24 cellular contexts compared by ENCODE assay signal in genomic region chr3:38586546-38587520, GRCh38.
DNase-seq lines count a peak whose midpoint lies in the region; ATAC-seq and TF ChIP-seq lines count a peak whose summit lies in the region.
"Had no signal": no experiment of that assay in that cellular context is flagged by ENCODE, and none has a peak within 500 bp of the region (broad histone marks: within the 10 kb centered on the region; RNA-seq: fewer than 3 reads in every experiment).

No MANE protein-coding gene starts in this region.

- H3K36me3 Mint-ChIP-seq in endodermal cell (ENCODE audit: low read depth), result no peaks in the 10 kb centered on the region
- H3K36me3 Mint-ChIP-seq: activated naive CD8-positive, alpha-beta T cell; IgD-negative memory B cell; naive B cell; stimulated activated memory B cell treated with anti-CD40 and anti-IgM and Interleukin-4, amounts not matched to agents 10 μg/mL and 1 μg/mL and 100 μg/mL, for 72 hours had no signal

- peaks cover 7% of the 10 kb centered on the region for H3K27me3 Mint-ChIP-seq in endodermal cell (ENCODE audit: insufficient read depth)

- no peaks in the 10 kb centered on the region for H3K4me1 ChIP-seq in HEK293 (ENCODE audit: control insufficient read depth, insufficient read depth, low read length)
- H3K4me1 ChIP-seq in endodermal cell (ENCODE audit: control insufficient read depth, insufficient read depth, low read length), result no peaks in the 10 kb centered on the region
- no peaks in the 10 kb centered on the region for H3K4me1 ChIP-seq in spleen

- H3K9ac ChIP-seq in endodermal cell (ENCODE audit: extremely low read depth, low read length, poor library complexity, severe bottlenecking), result no peak overlapping the region

- H3K27ac Mint-ChIP-seq in endodermal cell, result no peak overlapping the region
- H3K27ac Mint-ChIP-seq: activated naive CD8-positive, alpha-beta T cell; CD4-positive, alpha-beta T cell; IgD-negative memory B cell; stimulated activated memory B cell treated with anti-CD40 and anti-IgM and Interleukin-4, amounts not matched to agents 10 μg/mL and 1 μg/mL and 100 μg/mL, for 72 hours had no signal

- intact Hi-C loops in spleen (cut with DNase I; ENCODE audit: low total_unique reads), result no loop called here

- 91 to 94% methylated on average over 8 to 14 of the region's 14 CpGs for WGBS in endodermal cell (ENCODE audit: insufficient coverage in 1 of 2, insufficient read length in 1 of 2), 2 experiments
- WGBS in spleen, 5 donors, result 85 to 93% (median 87%) methylated on average over 14 of the region's 14 CpGs

- H3K4me3 Mint-ChIP-seq in endodermal cell, result no peak overlapping the region
- H3K4me3 Mint-ChIP-seq: activated naive CD8-positive, alpha-beta T cell; CD4-positive, alpha-beta T cell; IgD-negative memory B cell; naive B cell; stimulated activated memory B cell treated with anti-CD40 and anti-IgM and Interleukin-4, amounts not matched to agents 10 μg/mL and 1 μg/mL and 100 μg/mL, for 72 hours had no signal

- no peak for TF ChIP-seq POLR2A in spleen (IDR thresholded peaks at IDR 0.05)

- H3K27me3 ChIP-seq in endodermal cell (ENCODE audit: control insufficient read depth, insufficient read depth, low read length, poor library complexity, severe bottlenecking), result no peaks in the 10 kb centered on the region
- H3K27me3 ChIP-seq in spleen (replicated peaks in 1 of 7), result peaks cover 0 to 11% (median 0%) of the 10 kb centered on the region in 7 donors
- H3K27me3 ChIP-seq: dorsolateral prefrontal cortex, ovary had no signal

- H3K36me3 ChIP-seq in HEK293 (ENCODE audit: control insufficient read depth in 2 of 2, insufficient read depth in 1 of 2, low read length in 2 of 2) (no peaks in the 10 kb centered on the region), endodermal cell (ENCODE audit: control insufficient read depth, insufficient read depth, low read length) (no peaks in the 10 kb centered on the region), spleen (no peaks in the 10 kb centered on the region)
- H3K36me3 ChIP-seq: ovary, thoracic aorta had no signal

- no peaks in the 10 kb centered on the region for H3K9me3 Mint-ChIP-seq in endodermal cell
- H3K9me3 Mint-ChIP-seq: CD4-positive, alpha-beta T cell; IgD-negative memory B cell; naive B cell; stimulated activated memory B cell treated with anti-CD40 and anti-IgM and Interleukin-4, amounts not matched to agents 10 μg/mL and 1 μg/mL and 100 μg/mL, for 72 hours had no signal

- peaks cover 6% of the 10 kb centered on the region for H3K4me1 Mint-ChIP-seq in endodermal cell
- H3K4me1 Mint-ChIP-seq: naive B cell; stimulated activated memory B cell treated with anti-CD40 and anti-IgM and Interleukin-4, amounts not matched to agents 10 μg/mL and 1 μg/mL and 100 μg/mL, for 72 hours had no signal

- POLR2A ChIA-PET in HEK293 (lab: Yijun Ruan, JAX), result no interaction called here

- H3K4me3 ChIP-seq in HEK293 (ENCODE audit: low read depth, low read length) (no peak overlapping the region), endodermal cell (ENCODE audit: low read length) (no peak overlapping the region), spleen (no peak overlapping the region)
- H3K4me3 ChIP-seq: dorsolateral prefrontal cortex, ovary, thoracic aorta had no signal

- CTCF ChIA-PET in HEK293 (lab: Yijun Ruan, JAX), result interaction anchor here (0.6 kb wide), 1 partner anchor 76 kb away, joined by 3 read pairs; no protein-coding TSS in a partner anchor

- TF ChIP-seq CTCF in HEK293 (tag by site-specific recombination; IDR thresholded peaks at IDR 0.05), result no peak
- no peak for TF ChIP-seq CTCF in endodermal cell (conservative IDR thresholded peaks at IDR 0.05)
- TF ChIP-seq CTCF in spleen (IDR thresholded peaks at IDR 0.05 in 8 of 11, conservative IDR thresholded peaks at IDR 0.05 in 3 of 11), result no peak

- peak; percentile 13 for DNase-seq in activated CD4-positive, CD25-positive, alpha-beta regulatory T cell treated with anti-CD3 and anti-CD28 coated beads, Interleukin-2, amount 50 U/mL, for 72 hours
- no peak for DNase-seq in activated CD4-positive, CD25-positive, alpha-beta regulatory T cell (lab: John Stamatoyannopoulos, UW)
- DNase-seq in endodermal cell (peak; percentile 30), spleen (peak; percentile 47), NCI-H69 (lab: John Stamatoyannopoulos, UW) (no peak), NCI-H1436 treated with DMSO at 0.1 percent for 48 hours (lab: John Stamatoyannopoulos, UW) (no peak)
- DNase-seq: CD4-positive, alpha-beta T cell; mesendoderm; naive B cell; NCI-H1105; NCI-H2081 treated with DMSO at 0.1 percent for 48 hours; NCI-H446; stimulated activated CD4-positive, alpha-beta T cell treated with anti-CD3 and anti-CD28 coated beads, Interleukin-4, amount 100 ng/mL, for 1 hour; T1000 had no signal

- no peak overlapping the region for H3K27ac ChIP-seq in HEK293 (ENCODE audit: extremely low read depth, low read depth, low read length)
- no peak overlapping the region for H3K27ac ChIP-seq in endodermal cell (ENCODE audit: low read depth, low read length)
- no peak overlapping the region for H3K27ac ChIP-seq in spleen
- H3K27ac ChIP-seq: 22Rv1, dorsolateral prefrontal cortex, ovary, thoracic aorta had no signal

- ATAC-seq in GM21390 (IDR thresholded peaks at IDR 0.05; ENCODE audit: unreplicated experiment), result no peak
- ATAC-seq: HCT116; stimulated activated memory B cell treated with anti-CD40 and anti-IgM and Interleukin-4, amounts not matched to agents 10 μg/mL and 1 μg/mL and 100 μg/mL, for 72 hours had no signal

- H3K9me3 ChIP-seq in HEK293 (ENCODE audit: control insufficient read depth, insufficient read depth, low read depth, low read length) (no peaks in the 10 kb centered on the region), endodermal cell (ENCODE audit: control insufficient read depth, low read length) (no peaks in the 10 kb centered on the region), spleen (no peaks in the 10 kb centered on the region)
- H3K9me3 ChIP-seq: ovary, thoracic aorta had no signal

TF ChIP-seq in HEK293, 187 proteins besides CTCF, POLR2A, EP300 and RAD21:
- TF ChIP-seq OVOL3 (tag by site-specific recombination; IDR thresholded peaks at IDR 0.05) (no peak), ZFHX2 (tag by site-specific recombination; conservative IDR thresholded peaks at IDR 0.05) (0 out of 2 replicates have a peak, but pooled peaks have one; percentile 21), EGR2 (tag by site-specific recombination; IDR thresholded peaks at IDR 0.05; ENCODE audit: low read depth) (peak; percentile 41; the same call in 1 of the 2 replicates)
TF ChIP-seq in HEK293: peak in this region for 2.

Comparison
In these comparisons a context has a peak if more than half of its experiments do, and no peak if none do; other contexts are left out.
1. DNase-seq: peak in activated CD4-positive, CD25-positive, alpha-beta regulatory T cell treated with anti-CD3 and anti-CD28 coated beads, Interleukin-2, amount 50 U/mL, for 72 hours (single experiment), endodermal cell (single experiment) and spleen (single experiment); none in activated CD4-positive, CD25-positive, alpha-beta regulatory T cell (0 of 4), NCI-H69 (single experiment) and NCI-H1436 treated with DMSO at 0.1 percent for 48 hours (single experiment).